8 cellular contexts compared by ENCODE assay signal in the genomic region with DNA sequence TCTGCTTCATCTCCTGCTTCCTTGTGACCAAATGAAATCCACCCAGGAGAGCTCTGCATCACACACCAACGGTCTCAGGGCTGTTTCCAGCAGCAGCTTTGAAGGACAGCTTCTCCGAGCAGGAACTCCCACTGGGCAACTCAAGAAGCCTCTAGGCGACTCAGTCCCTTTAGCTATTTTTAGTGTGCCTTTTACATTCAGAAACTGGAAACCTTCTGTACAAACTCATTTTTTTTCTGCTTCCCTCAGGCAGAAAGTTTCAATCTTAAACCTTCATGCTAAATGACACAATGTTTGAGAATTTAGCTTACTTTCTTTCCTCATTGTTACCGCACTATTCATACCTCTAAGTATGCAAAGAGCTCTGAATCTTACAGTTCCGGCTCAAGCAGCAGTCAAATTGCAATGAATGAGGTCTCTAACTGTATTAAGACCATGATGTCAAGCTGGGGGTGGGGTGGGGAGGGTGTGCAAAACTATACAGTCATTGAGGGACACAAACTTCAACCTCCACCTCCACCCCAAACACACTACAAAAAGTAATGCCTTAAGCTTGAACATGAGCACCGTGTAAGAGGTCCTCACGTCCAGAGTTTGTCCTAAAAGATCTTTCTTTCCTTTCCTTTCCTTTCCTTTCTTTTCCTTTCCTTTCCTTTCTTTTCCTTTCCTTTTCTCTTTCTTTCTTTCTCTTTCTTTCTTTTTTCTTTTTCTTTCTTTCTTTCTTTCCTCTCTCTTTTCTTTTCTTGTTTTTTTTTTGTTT. TPM values are rescaled to one million over a fixed set of nuclear protein-coding genes. Genes with fewer than 3 reads are reported as not detected.
DNase-seq lines count a peak whose midpoint lies in the region; ATAC-seq and TF ChIP-seq lines count a peak whose summit lies in the region.

No MANE protein-coding gene starts in this region.

- peak overlapping the region; percentile 67 for H3K27ac ChIP-seq in RWPE1
- peak overlapping the region in 2 of 4 donors; percentile 25 to 58 for H3K27ac ChIP-seq in tibial nerve

- CTCF ChIA-PET in RWPE1 (lab: Yijun Ruan, JAX), result interaction anchor here (0.6 to 1.6 kb wide), 3 partner anchors 8 to 588 kb away, joined by 3 to 6 read pairs (median 3); no protein-coding TSS in a partner anchor

- intact Hi-C loops in natural killer cell (cut with micrococcal nuclease), result no loop called here

- TF ChIP-seq EP300 in tibial nerve (IDR thresholded peaks at IDR 0.05), result no peak

- H3K4me1 Mint-ChIP-seq in natural killer cell treated with Interleukin-12 subunit alpha and Interleukin-12 subunit beta and Interleukin-15 and Interleukin-18, amount 100 ng/mL, for 72 hours (ENCODE audit: low read depth in 2 of 2), result peaks cover 34 to 50% of the 10 kb centered on the region in 2 donors
- peaks cover 6 to 9% of the 10 kb centered on the region in 2 donors for H3K4me1 Mint-ChIP-seq in natural killer cell

- no peaks in the 10 kb centered on the region for H3K9me3 Mint-ChIP-seq in natural killer cell treated with Interleukin-12 subunit alpha and Interleukin-12 subunit beta and Interleukin-15 and Interleukin-18, amount 100 ng/mL, for 72 hours
- no peaks in the 10 kb centered on the region for H3K9me3 Mint-ChIP-seq in natural killer cell

- ATAC-seq in natural killer cell treated with Interleukin-12 subunit alpha and Interleukin-12 subunit beta and Interleukin-15 and Interleukin-18, amount 100 ng/mL, for 72 hours, result peak; percentile 25 to 89
- no peak for ATAC-seq in natural killer cell
- peak; percentile 63 for ATAC-seq in HG02798 (IDR thresholded peaks at IDR 0.05; ENCODE audit: poor library complexity, unreplicated experiment)

- H3K9me3 ChIP-seq in tibial nerve, result no peaks in the 10 kb centered on the region

- DNase-seq in natural killer cell treated with Interleukin-12 subunit alpha and Interleukin-12 subunit beta and Interleukin-15 and Interleukin-18, amount 100 ng/mL, for 72 hours (ENCODE audit: low spot score), result no peak
- DNase-seq in natural killer cell, result no peak
- DNase-seq in RWPE1 (ENCODE audit: low spot score), result peak; percentile 53
- DNase-seq in islet precursor cell, result peak; percentile 73
- no peak for DNase-seq in NCI-H1694 treated with DMSO at 0.1 percent for 48 hours (lab: John Stamatoyannopoulos, UW)
- DNase-seq in midbrain (lab: John Stamatoyannopoulos, UW), result no peak
- DNase-seq in tibial nerve (ENCODE audit: low spot score in 2 of 2), result no peak

- TF ChIP-seq POLR2A in tibial nerve (IDR thresholded peaks at IDR 0.05), result no peak

- H3K36me3 ChIP-seq in tibial nerve, result no peaks in the 10 kb centered on the region

- peak overlapping the region; percentile 85 for H3K4me3 Mint-ChIP-seq in natural killer cell treated with Interleukin-12 subunit alpha and Interleukin-12 subunit beta and Interleukin-15 and Interleukin-18, amount 100 ng/mL, for 72 hours
- no peak overlapping the region for H3K4me3 Mint-ChIP-seq in natural killer cell

- no peaks in the 10 kb centered on the region for H3K27me3 ChIP-seq in tibial nerve

- H3K4me3 ChIP-seq in tibial nerve, result no peak overlapping the region

- H3K27me3 Mint-ChIP-seq in natural killer cell treated with Interleukin-12 subunit alpha and Interleukin-12 subunit beta and Interleukin-15 and Interleukin-18, amount 100 ng/mL, for 72 hours, result peaks cover 0 to 15% of the 10 kb centered on the region in 2 donors
- peaks cover 7 to 19% of the 10 kb centered on the region in 2 donors for H3K27me3 Mint-ChIP-seq in natural killer cell (ENCODE audit: low read depth in 2 of 2)

- peaks cover 0 to 28% (median 17%) of the 10 kb centered on the region in 4 donors for H3K4me1 ChIP-seq in tibial nerve

- POLR2A ChIA-PET in RWPE1 (lab: Yijun Ruan, JAX; ENCODE audit: low non-redundant PET), result interaction anchor here (0.6 kb wide), 1 partner anchor 11 kb away, joined by 13 read pairs; no protein-coding TSS in a partner anchor

- 46 to 47% methylated on average over 7 of the region's 7 CpGs for WGBS in tibial nerve, 2 donors

- no peaks in the 10 kb centered on the region for H3K36me3 Mint-ChIP-seq in natural killer cell treated with Interleukin-12 subunit alpha and Interleukin-12 subunit beta and Interleukin-15 and Interleukin-18, amount 100 ng/mL, for 72 hours
- no peaks in the 10 kb centered on the region for H3K36me3 Mint-ChIP-seq in natural killer cell

- peak overlapping the region; percentile 78 to 96 for H3K27ac Mint-ChIP-seq in natural killer cell treated with Interleukin-12 subunit alpha and Interleukin-12 subunit beta and Interleukin-15 and Interleukin-18, amount 100 ng/mL, for 72 hours
- no peak overlapping the region for H3K27ac Mint-ChIP-seq in natural killer cell

- TF ChIP-seq CTCF in natural killer cell (IDR thresholded peaks at IDR 0.05) (no peak), RWPE1 (conservative IDR thresholded peaks at IDR 0.05; ENCODE audit: low read depth) (no peak), tibial nerve (IDR thresholded peaks at IDR 0.05) (no peak)

RNA-seq across cellular contexts. Expression of a gene that starts 16.4 kb away (rescaled TPM):
- total RNA-seq in natural killer cell treated with Interleukin-12 subunit alpha and Interleukin-12 subunit beta and Interleukin-15 and Interleukin-18, amount 100 ng/mL, for 72 hours, result 10 to 100 TPM; 25.3 to 51.4 TPM
- total RNA-seq in natural killer cell (10 to 100 TPM; 29.0 to 37.5 (median 32.2) TPM), tibial nerve (10 to 100 TPM; 24.9 to 48.9 (median 34.4) TPM)

Comparison
In these comparisons a context has a peak if more than half of its experiments do, and no peak if none do; other contexts are left out.
1. ATAC-seq: peak in natural killer cell treated with Interleukin-12 subunit alpha and Interleukin-12 subunit beta and Interleukin-15 and Interleukin-18, amount 100 ng/mL, for 72 hours (2 of 2) and HG02798 (single experiment); none in natural killer cell (0 of 3).
2. H3K27ac Mint-ChIP-seq: peak in natural killer cell treated with Interleukin-12 subunit alpha and Interleukin-12 subunit beta and Interleukin-15 and Interleukin-18, amount 100 ng/mL, for 72 hours (2 of 2); none in natural killer cell (0 of 2).
3. DNase-seq: peak in RWPE1 (single experiment) and islet precursor cell (single experiment); none in natural killer cell treated with Interleukin-12 subunit alpha and Interleukin-12 subunit beta and Interleukin-15 and Interleukin-18, amount 100 ng/mL, for 72 hours (single experiment), natural killer cell (single experiment), NCI-H1694 treated with DMSO at 0.1 percent for 48 hours (single experiment), midbrain (single experiment) and tibial nerve (0 of 2).